In genomic region chr2:41836944-41837343, GRCh38 we compare ENCODE assay signal across 10 cellular contexts.
DNase-seq lines count a peak whose midpoint lies in the region; ATAC-seq, FAIRE-seq and TF ChIP-seq lines count a peak whose summit lies in the region.
"Had no signal": no experiment of that assay in that cellular context is flagged by ENCODE, and none has a peak within 500 bp of the region (broad histone marks: within the 10 kb centered on the region; RNA-seq: fewer than 3 reads in every experiment).

No MANE protein-coding gene starts in this region.

- H4K20me1 ChIP-seq in HepG2 (ENCODE audit: insufficient read depth, low read length): no peaks in the 10 kb centered on the region

- no peak for TF ChIP-seq POLR2A in HepG2 (IDR thresholded peaks at IDR 0.05; ENCODE audit: insufficient read depth in 1 of 2, low read depth in 2 of 2, low read length in 2 of 2)
- TF ChIP-seq POLR2A in right lobe of liver (IDR thresholded peaks at IDR 0.05): no peak
- no peak for TF ChIP-seq POLR2A in erythroblast (IDR thresholded peaks at IDR 0.05; ENCODE audit: low read length)
- TF ChIP-seq POLR2A in thyroid gland (IDR thresholded peaks at IDR 0.05): no peak

- H3K27me3 ChIP-seq in HepG2 (ENCODE audit: control insufficient read depth in 1 of 2, insufficient read depth in 2 of 2, low read length in 2 of 2) (peaks cover 0 to 16% of the 10 kb centered on the region in 2 experiments; a peak in 3 of 5 replicates), right lobe of liver (no peaks in the 10 kb centered on the region), thyroid gland (no peaks in the 10 kb centered on the region), pancreas (no peaks in the 10 kb centered on the region)

- H3K27ac ChIP-seq in HepG2 (ENCODE audit: extremely low read length, insufficient read depth, low read length) (no peak overlapping the region), right lobe of liver (no peak overlapping the region), SK-N-MC (no peak overlapping the region), thyroid gland (no peak overlapping the region), pancreas (no peak overlapping the region)

- no peaks in the 10 kb centered on the region for H3K36me3 ChIP-seq in HepG2 (replicated peaks in 1 of 2; ENCODE audit: control insufficient read depth in 1 of 2, insufficient read depth in 2 of 2, low read length in 2 of 2)
- H3K36me3 ChIP-seq in right lobe of liver: no peaks in the 10 kb centered on the region
- no peaks in the 10 kb centered on the region for H3K36me3 ChIP-seq in SK-N-MC (ENCODE audit: insufficient read depth, low read length)
- H3K36me3 ChIP-seq in thyroid gland: no peaks in the 10 kb centered on the region
- H3K36me3 ChIP-seq in pancreas: no peaks in the 10 kb centered on the region

- no peak for ATAC-seq in HepG2
- no peak for ATAC-seq in right lobe of liver
- ATAC-seq in HG02973 (IDR thresholded peaks at IDR 0.05; ENCODE audit: unreplicated experiment): no peak
- ATAC-seq in pancreas: no peak

- FAIRE-seq in HepG2 (lab: Jason Lieb, UNC): no peak
- no peak for FAIRE-seq in pancreas (lab: Jason Lieb, UNC)

- no peak overlapping the region for H3K4me2 ChIP-seq in HepG2 (ENCODE audit: low read depth, low read length)

- H3K9me3 ChIP-seq in HepG2 (ENCODE audit: low read length) (no peaks in the 10 kb centered on the region), right lobe of liver (no peaks in the 10 kb centered on the region), SK-N-MC (ENCODE audit: low read depth, low read length) (no peaks in the 10 kb centered on the region), thyroid gland (no peaks in the 10 kb centered on the region), pancreas (no peaks in the 10 kb centered on the region)

- intact Hi-C loops in HepG2 (cut with micrococcal nuclease; ENCODE audit: unreplicated experiment): no loop called here
- intact Hi-C loops in right lobe of liver (cut with DNase I): no loop called here
- intact Hi-C loops in thyroid gland (cut with DNase I): no loop called here
- intact Hi-C loops in pancreas (cut with DNase I): no loop called here

- H3K9ac ChIP-seq in HepG2 (ENCODE audit: insufficient read depth, low read depth, low read length) (no peak overlapping the region), SK-N-MC (ENCODE audit: insufficient read length) (no peak overlapping the region)

- POLR2A ChIA-PET in HepG2 (lab: Yijun Ruan, JAX): no interaction called here

- no peak for DNase-seq in HepG2 (ENCODE audit: low spot score)
- DNase-seq in right lobe of liver: no peak
- peak; percentile 28 for DNase-seq in SK-N-MC (ENCODE audit: low read depth, low spot score)
- DNase-seq in erythroblast (lab: John Stamatoyannopoulos, UW): peak; percentile 36 to 44
- peak; percentile 30 to 70 for DNase-seq in thyroid gland
- DNase-seq in activated effector memory CD4-positive, alpha-beta T cell treated with Interleukin-2 at 50 U/mL for 16 hours: no peak
- no peak for DNase-seq in pancreas
- DNase-seq: NCI-H2171; stimulated activated CD4-positive, alpha-beta T cell treated with anti-CD3 and anti-CD28 coated beads, Interleukin-4, amount 100 ng/mL, for 4 hours had no signal

- no peak overlapping the region for H2AFZ ChIP-seq in HepG2 (ENCODE audit: low read length)

- H3K4me1 ChIP-seq in HepG2 (ENCODE audit: insufficient read depth, low read length) (peaks cover 14% of the 10 kb centered on the region), right lobe of liver (peaks cover 0 to 9% (median 0%) of the 10 kb centered on the region in 4 donors), thyroid gland (peaks cover 0 to 10% of the 10 kb centered on the region in 2 donors), pancreas (peaks cover 0 to 6% (median 4%) of the 10 kb centered on the region in 3 donors)

- TF ChIP-seq EP300 in HepG2 (IDR thresholded peaks at IDR 0.05; ENCODE audit: low read depth in 2 of 2, low read length in 2 of 2) (no peak), HepG2 (CRISPR knock-in tag; IDR thresholded peaks at IDR 0.05; ENCODE audit: borderline replicate concordance) (no peak)

- no TSS peak for BruUV-seq in HepG2 (replicated peaks; lab: Mats Ljungman, UMichigan)

- H3K4me3 ChIP-seq in HepG2 (replicated peaks in 1 of 3; ENCODE audit: insufficient read depth in 1 of 3, low read depth in 2 of 3, low read length in 3 of 3) (no peak overlapping the region), right lobe of liver (no peak overlapping the region), SK-N-MC (no peak overlapping the region), thyroid gland (replicated peaks in 1 of 3) (no peak overlapping the region), pancreas (no peak overlapping the region)

- TF ChIP-seq CTCF in HepG2 (CRISPR knock-in tag; IDR thresholded peaks at IDR 0.05) (no peak), right lobe of liver (IDR thresholded peaks at IDR 0.05) (no peak), thyroid gland (IDR thresholded peaks at IDR 0.05) (no peak), pancreas (IDR thresholded peaks at IDR 0.05) (no peak)

- in situ Hi-C loops in HepG2 (cut with HindIII; ENCODE audit: extremely low pct_ligation_motif_present, low pct_unique_long_range_greater_than_20kb): no loop called here

- no peak for TF ChIP-seq RAD21 in HepG2 (CRISPR knock-in tag; IDR thresholded peaks at IDR 0.05)

- CTCF ChIA-PET in HepG2 (lab: Yijun Ruan, JAX; ENCODE audit: low intra/inter-chr PET ratio, low total read pairs): no interaction called here

- no peaks in the 10 kb centered on the region for H3K79me2 ChIP-seq in HepG2 (ENCODE audit: insufficient read depth, low read length)

- WGBS in HepG2 (ENCODE audit: low lambda C conversion rate): 18% methylated on average over 4 of the region's 4 CpGs
- 42% methylated on average over 3 of the region's 4 CpGs for WGBS in right lobe of liver (ENCODE audit: insufficient coverage, low coverage, low lambda C conversion rate, missing lambda C conversion rate)
- WGBS in thyroid gland, 2 donors: 10 to 12% methylated on average over 4 of the region's 4 CpGs
- WGBS in pancreas, 2 donors: 33 to 53% methylated on average over 4 of the region's 4 CpGs

TF ChIP-seq in HepG2, 621 proteins besides CTCF, POLR2A, EP300 and RAD21 (continues in another document):
- TF ChIP-seq ARNTL (CRISPR knock-in tag; IDR thresholded peaks at IDR 0.05) (0 out of 2 replicates have a peak, but pooled peaks have one; percentile 34), CEBPB (IDR thresholded peaks at IDR 0.05; ENCODE audit: borderline replicate concordance, low read depth, low read length) (no peak), GRHL1 (CRISPR knock-in tag; conservative IDR thresholded peaks at IDR 0.05) (no peak), ZNF567 (CRISPR knock-in tag; IDR thresholded peaks at IDR 0.05; ENCODE audit: borderline replicate concordance) (no peak), NR2F1 (CRISPR knock-in tag; IDR thresholded peaks at IDR 0.05) (no peak), ZNF431 (CRISPR knock-in tag; IDR thresholded peaks at IDR 0.05; ENCODE audit: borderline replicate concordance, low read depth) (no peak), ZSCAN22 (CRISPR knock-in tag; IDR thresholded peaks at IDR 0.05) (no peak), NCOA5 (CRISPR knock-in tag; IDR thresholded peaks at IDR 0.05) (no peak), MNT (IDR thresholded peaks at IDR 0.05) (no peak), HIC2 (CRISPR knock-in tag; IDR thresholded peaks at IDR 0.05; ENCODE audit: low read depth) (no peak), HNF4G (IDR thresholded peaks at IDR 0.05; ENCODE audit: borderline replicate concordance, low read depth, low read length) (no peak), HNF4G (CRISPR knock-in tag; IDR thresholded peaks at IDR 0.05; ENCODE audit: borderline replicate concordance, low read depth) (no peak), ZNF674 (CRISPR knock-in tag; IDR thresholded peaks at IDR 0.05; ENCODE audit: low read depth) (no peak)

Comparison
In these comparisons a context has a peak if more than half of its experiments do, and no peak if none do; other contexts are left out.
1. DNase-seq: peak in SK-N-MC (single experiment), erythroblast (2 of 2) and thyroid gland (2 of 2); none in HepG2 (single experiment), right lobe of liver (0 of 3), activated effector memory CD4-positive, alpha-beta T cell treated with Interleukin-2 at 50 U/mL for 16 hours (single experiment) and pancreas (0 of 6).